In the genomic region with DNA sequence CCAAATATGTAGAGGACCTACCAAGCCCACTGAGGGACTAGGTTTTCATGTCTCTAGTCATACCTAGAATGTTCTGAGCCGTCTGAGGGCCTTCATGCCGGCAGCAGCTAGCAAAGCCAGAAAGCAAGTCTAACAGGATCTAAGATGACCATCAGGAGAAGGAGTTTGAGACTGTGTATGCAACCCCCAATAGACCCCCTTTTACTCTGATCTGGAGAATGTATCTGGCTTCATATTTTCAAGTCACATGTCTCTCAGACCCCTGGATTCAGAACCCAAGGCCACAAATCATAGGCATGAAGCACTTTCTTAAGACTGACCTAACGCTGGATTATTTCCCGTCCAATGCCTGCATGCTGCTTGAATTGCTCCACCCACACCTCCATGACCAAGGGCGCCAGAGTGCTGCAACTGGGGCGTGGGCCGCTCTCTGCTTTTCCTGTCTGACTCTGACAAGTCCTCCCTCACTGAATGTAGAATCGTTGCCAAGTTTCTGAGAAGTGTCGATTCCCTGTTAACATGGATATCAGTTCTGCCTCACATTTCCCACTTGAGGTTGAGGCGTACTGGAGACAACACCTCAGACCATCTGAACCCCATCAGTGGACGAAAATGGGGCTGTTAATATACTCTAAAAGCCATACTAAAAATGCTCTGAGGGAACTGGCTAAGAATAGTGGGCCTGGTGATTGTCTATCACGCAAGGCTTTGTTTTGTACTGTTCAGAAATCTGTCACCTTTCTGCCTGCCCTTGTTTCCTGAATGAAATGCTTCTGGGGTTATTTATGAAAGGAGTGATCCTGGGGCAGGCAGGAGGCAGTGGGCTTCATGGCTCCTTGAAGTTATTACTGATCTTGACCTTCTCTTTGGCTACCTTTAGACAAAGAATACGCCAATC, we compare ENCODE assay signal across 8 cellular contexts. TPM values are rescaled to one million over a fixed set of nuclear protein-coding genes. Genes with fewer than 3 reads are reported as not detected.
DNase-seq lines count a peak whose midpoint lies in the region; ATAC-seq lines count a peak whose summit lies in the region.

No MANE protein-coding gene starts in this region.

- H3K27me3 ChIP-seq in thymus (ENCODE audit: control insufficient read depth, insufficient read depth) = no peaks in the 10 kb centered on the region

- peak overlapping the region; percentile 9 for H3K27ac ChIP-seq in thymus (ENCODE audit: low read depth)

- H3K4me3 ChIP-seq in thymus (ENCODE audit: low read length) = no peak overlapping the region

- no peaks in the 10 kb centered on the region for H3K9me3 ChIP-seq in thymus (ENCODE audit: control insufficient read depth)

- H3K9me3 Mint-ChIP-seq in activated naive CD4-positive, alpha-beta T cell treated with anti-CD3 and anti-CD28 coated beads, Interleukin-2, amount 50 U/mL, for 72 hours = no peaks in the 10 kb centered on the region
- no peaks in the 10 kb centered on the region for H3K9me3 Mint-ChIP-seq in memory B cell

- H3K36me3 Mint-ChIP-seq in activated naive CD4-positive, alpha-beta T cell treated with anti-CD3 and anti-CD28 coated beads, Interleukin-2, amount 50 U/mL, for 72 hours = peaks cover 22 to 24% of the 10 kb centered on the region in 2 donors
- H3K36me3 Mint-ChIP-seq in memory B cell = peaks cover 17% of the 10 kb centered on the region

- ATAC-seq in GM18907 (IDR thresholded peaks at IDR 0.05; ENCODE audit: unreplicated experiment) (peak; percentile 7), memory B cell (ENCODE audit: low read depth) (peak; percentile 80), HG03520 (IDR thresholded peaks at IDR 0.05; ENCODE audit: unreplicated experiment) (no peak), HG02884 (IDR thresholded peaks at IDR 0.05; ENCODE audit: unreplicated experiment) (no peak)
- ATAC-seq in activated naive CD4-positive, alpha-beta T cell treated with anti-CD3 and anti-CD28 coated beads, Interleukin-2, amount 50 U/mL, for 72 hours = peak in 1 of 2 donors; percentile 50

- DNase-seq in NCI-H226 = peak; percentile 78
- DNase-seq in activated naive CD4-positive, alpha-beta T cell treated with anti-CD3 and anti-CD28 coated beads, Interleukin-2, amount 50 U/mL, for 72 hours (ENCODE audit: low spot score in 2 of 2) = peak in 1 of 2 donors; percentile 64
- DNase-seq in memory B cell (ENCODE audit: low spot score in 2 of 2) = no peak
- no peak for DNase-seq in COR-L47 (lab: John Stamatoyannopoulos, UW)

- H3K4me3 Mint-ChIP-seq in memory B cell = peak overlapping the region; percentile 52

- H3K4me1 ChIP-seq in thymus (ENCODE audit: control insufficient read depth, insufficient read depth, low read length) = peaks cover 4% of the 10 kb centered on the region

- H3K27me3 Mint-ChIP-seq in memory B cell = no peaks in the 10 kb centered on the region

- peaks cover 29% of the 10 kb centered on the region for H3K4me1 Mint-ChIP-seq in memory B cell

- H3K36me3 ChIP-seq in thymus (ENCODE audit: control insufficient read depth, insufficient read depth) = peaks cover 30% of the 10 kb centered on the region

- H3K27ac Mint-ChIP-seq in activated naive CD4-positive, alpha-beta T cell treated with anti-CD3 and anti-CD28 coated beads, Interleukin-2, amount 50 U/mL, for 72 hours = peak overlapping the region; percentile 93
- H3K27ac Mint-ChIP-seq in memory B cell = peak overlapping the region; percentile 74

- WGBS in thymus = 83% methylated on average over 13 of the region's 13 CpGs

RNA-seq across cellular contexts. Expression of gene ASXL1, which starts 23.9 kb away (rescaled TPM):
- 100 to 1,000 TPM; 153 to 195 TPM for total RNA-seq in activated naive CD4-positive, alpha-beta T cell treated with anti-CD3 and anti-CD28 coated beads, Interleukin-2, amount 50 U/mL, for 72 hours
- polyA plus RNA-seq in thymus = 40.0 TPM

RNA-seq across cellular contexts. Expression of gene KIF3B, which starts 56.8 kb away (rescaled TPM):
- 10 to 100 TPM; 21.9 to 37.8 TPM for total RNA-seq in activated naive CD4-positive, alpha-beta T cell treated with anti-CD3 and anti-CD28 coated beads, Interleukin-2, amount 50 U/mL, for 72 hours
- polyA plus RNA-seq in thymus = 8.3 TPM

Comparison
In these comparisons a context has a peak if more than half of its experiments do, and no peak if none do; other contexts are left out.
1. ATAC-seq: peak in GM18907 (single experiment) and memory B cell (single experiment); none in HG03520 (single experiment) and HG02884 (single experiment).